Comparison of ENCODE assay signal across 13 cellular contexts in the genomic region with DNA sequence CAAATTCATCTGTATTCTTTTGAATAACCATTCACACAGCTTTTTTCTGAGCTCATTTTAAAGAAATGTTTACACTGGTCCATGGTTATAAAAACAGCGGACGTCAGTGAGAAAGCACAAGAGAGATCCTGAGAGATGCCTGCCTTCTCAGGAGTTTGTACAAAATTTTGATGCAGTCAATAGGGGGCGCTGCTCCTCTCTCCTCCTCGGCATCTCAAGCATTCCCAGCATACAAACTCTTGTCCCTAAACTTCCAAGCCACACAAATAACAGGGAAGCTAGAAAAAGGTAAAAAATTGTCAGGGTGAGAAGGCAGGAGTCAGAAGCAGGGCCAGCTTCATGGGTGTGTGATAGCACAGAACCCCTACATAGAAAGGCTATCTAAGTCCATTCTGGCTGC. TPM values are rescaled to one million over a fixed set of nuclear protein-coding genes. Genes with fewer than 3 reads are reported as not detected.
DNase-seq lines count a peak whose midpoint lies in the region; ATAC-seq, FAIRE-seq and TF ChIP-seq lines count a peak whose summit lies in the region.
"Had no signal": no experiment of that assay in that cellular context is flagged by ENCODE, and none has a peak within 500 bp of the region (broad histone marks: within the 10 kb centered on the region; RNA-seq: fewer than 3 reads in every experiment).

No MANE protein-coding gene starts in this region.

- no peak overlapping the region for H2BK5ac ChIP-seq in IMR-90 (ENCODE audit: low read depth, low read length, poor library complexity, severe bottlenecking)
- H2BK5ac ChIP-seq in mesendoderm (ENCODE audit: low read length) = no peak overlapping the region

- H3K27me3 ChIP-seq in IMR-90 (ENCODE audit: control insufficient read depth, insufficient read depth, low read length) (no peaks in the 10 kb centered on the region), bronchial epithelial cell (ENCODE audit: control insufficient read depth, insufficient read depth, low read length) (no peaks in the 10 kb centered on the region), mesendoderm (ENCODE audit: insufficient read depth, low read length, poor library complexity) (no peaks in the 10 kb centered on the region)
- H3K27me3 ChIP-seq: esophagus squamous epithelium had no signal

- H3K9ac ChIP-seq in IMR-90 (ENCODE audit: low read depth, low read length) (no peak overlapping the region), mesendoderm (ENCODE audit: low read length) (no peak overlapping the region)

- DNase-seq in EH (ENCODE audit: low read depth) (peak; percentile 9), IMR-90 (no peak), bronchial epithelial cell (ENCODE audit: low read depth) (no peak), mesendoderm (peak; percentile 68), GM03348 (ENCODE audit: low spot score) (no peak), RCC 7860 (ENCODE audit: low spot score) (no peak), NCI-H524 treated with DMSO at 0.1 percent for 48 hours (lab: John Stamatoyannopoulos, UW) (no peak)
- DNase-seq: activated gamma-delta T cell treated with Interleukin-2 at 50 U/mL for 16 hours, esophagus squamous epithelium, NCI-H1436, T-helper 2 cell had no signal

- 0 out of 2 replicates have a peak, but pooled peaks have one; percentile 19 for TF ChIP-seq CTCF in IMR-90 (conservative IDR thresholded peaks at IDR 0.05; ENCODE audit: low read depth, low read length)
- TF ChIP-seq CTCF in bronchial epithelial cell (IDR thresholded peaks at IDR 0.05; ENCODE audit: insufficient read depth, low read length, severe bottlenecking) = peak; percentile 43

- TF ChIP-seq POLR2A in IMR-90 (IDR thresholded peaks at IDR 0.05; ENCODE audit: low read depth, low read length) = no peak

- CTCF ChIA-PET in IMR-90 (lab: Yijun Ruan, JAX) = interaction anchor here (0.5 to 1.2 kb wide), 3 partner anchors 16 to 144 kb away, joined by 3 to 5 read pairs (median 4); no protein-coding TSS in a partner anchor

- H3K9me3 ChIP-seq in IMR-90 (ENCODE audit: control insufficient read depth, insufficient read depth, low read length) = no peaks in the 10 kb centered on the region
- H3K9me3 ChIP-seq: esophagus squamous epithelium had no signal

- H3K56ac ChIP-seq in IMR-90 (ENCODE audit: extremely low read depth, insufficient read depth, low read length) = no peak overlapping the region
- H3K56ac ChIP-seq in mesendoderm (ENCODE audit: low read length) = no peak overlapping the region

- no peak overlapping the region for H4K5ac ChIP-seq in IMR-90 (ENCODE audit: low read depth, low read length)
- no peak overlapping the region for H4K5ac ChIP-seq in mesendoderm (ENCODE audit: low read length)

- no peak for FAIRE-seq in bronchial epithelial cell (lab: Jason Lieb, UNC)
- no peak for FAIRE-seq in RCC 7860 (lab: Jason Lieb, UNC)

- H3K18ac ChIP-seq in IMR-90 (ENCODE audit: low read depth, low read length) = no peak overlapping the region
- H3K18ac ChIP-seq in mesendoderm (ENCODE audit: low read length) = no peak overlapping the region

- H3K23ac ChIP-seq in IMR-90 (ENCODE audit: low read depth, low read length) = no peak overlapping the region
- H3K23ac ChIP-seq in mesendoderm (ENCODE audit: low read length) = no peak overlapping the region

- H3K9me1 ChIP-seq in IMR-90 (ENCODE audit: insufficient read depth, low read length) = no peaks in the 10 kb centered on the region

- WGBS in IMR-90 (ENCODE audit: extremely low coverage in 2 of 2, insufficient read length in 1 of 2), 2 experiments = no CpG with 5 or more reads among the region's 4 CpGs
- WGBS in mesendoderm (ENCODE audit: extremely low coverage, insufficient coverage, low lambda C conversion rate) = no CpG with 5 or more reads among the region's 4 CpGs

- POLR2A ChIA-PET in IMR-90 (lab: Charles Lee; ENCODE audit: unreplicated experiment) = interaction anchor here (0.5 kb wide), 1 partner anchor 32 kb away, joined by 5 read pairs; no protein-coding TSS in a partner anchor

- H3K27ac ChIP-seq in IMR-90 (ENCODE audit: insufficient read depth, low read length) = no peak overlapping the region
- H3K27ac ChIP-seq in mesendoderm (ENCODE audit: low read depth, low read length) = no peak overlapping the region
- H3K27ac ChIP-seq: esophagus squamous epithelium had no signal

- H3K4me2 ChIP-seq in IMR-90 (ENCODE audit: low read depth, low read length) (no peak overlapping the region), mesendoderm (ENCODE audit: low read length) (no peak overlapping the region)

- BruUV-seq in IMR-90 (replicated peaks; lab: Mats Ljungman, UMichigan) = no TSS peak

- no peak overlapping the region for H4K8ac ChIP-seq in IMR-90 (ENCODE audit: low read depth in 2 of 2, low read length in 2 of 2)
- H4K8ac ChIP-seq in mesendoderm (ENCODE audit: low read depth, low read length) = no peak overlapping the region

- H3K4me3 ChIP-seq in IMR-90 (ENCODE audit: insufficient read depth, low read depth, low read length) = no peak overlapping the region
- no peak overlapping the region for H3K4me3 ChIP-seq in bronchial epithelial cell (ENCODE audit: low read depth, low read length)
- H3K4me3 ChIP-seq in mesendoderm (ENCODE audit: low read length) = no peak overlapping the region
- H3K4me3 ChIP-seq: esophagus squamous epithelium had no signal

- H3K79me2 ChIP-seq in mesendoderm (ENCODE audit: control insufficient read depth, insufficient read depth, low read length) = no peaks in the 10 kb centered on the region

- ATAC-seq in IMR-90 (ENCODE audit: low read depth) (no peak), GM18517 (IDR thresholded peaks at IDR 0.05; ENCODE audit: unreplicated experiment) (no peak)
- ATAC-seq: natural killer cell treated with Interleukin-12 subunit alpha and Interleukin-12 subunit beta and Interleukin-15 and Interleukin-18, amount 100 ng/mL, for 72 hours had no signal

- H3K4me1 ChIP-seq in IMR-90 (ENCODE audit: control insufficient read depth, insufficient read depth, low read length) (no peaks in the 10 kb centered on the region), mesendoderm (ENCODE audit: control insufficient read depth, low read depth, low read length) (no peaks in the 10 kb centered on the region)

- intact Hi-C loops in IMR-90 (cut with micrococcal nuclease) = no loop called here

- H4K91ac ChIP-seq in IMR-90 (ENCODE audit: insufficient read depth, low read depth, low read length) = no peak overlapping the region

- H2AFZ ChIP-seq in IMR-90 (replicated peaks; ENCODE audit: low read length, poor library complexity) = no peak overlapping the region

- H3K14ac ChIP-seq in IMR-90 (replicated peaks; ENCODE audit: low read depth, low read length) = no peak overlapping the region

- H2AK9ac ChIP-seq in IMR-90 (replicated peaks; ENCODE audit: low read depth, low read length, poor library complexity) = no peak overlapping the region

- H3K36me3 ChIP-seq in IMR-90 (ENCODE audit: control insufficient read depth, insufficient read depth, low read length) (no peaks in the 10 kb centered on the region), bronchial epithelial cell (ENCODE audit: control insufficient read depth, insufficient read depth, low read length) (no peaks in the 10 kb centered on the region), mesendoderm (ENCODE audit: control insufficient read depth, insufficient read depth, low read length) (no peaks in the 10 kb centered on the region)
- H3K36me3 ChIP-seq: esophagus squamous epithelium had no signal

- dilution Hi-C loops in IMR-90 (cut with HindIII; ENCODE audit: low sequenced_read_pairs, unreplicated experiment) = no loop called here

- H3K4ac ChIP-seq in IMR-90 (ENCODE audit: low read depth, low read length) (no peak overlapping the region), mesendoderm (ENCODE audit: low read depth, low read length) (no peak overlapping the region)

- TF ChIP-seq RAD21 in IMR-90 (IDR thresholded peaks at IDR 0.05; ENCODE audit: low read length) = no peak

- no peaks in the 10 kb centered on the region for H4K20me1 ChIP-seq in IMR-90 (ENCODE audit: insufficient read depth, low read length)

- H2BK15ac ChIP-seq in IMR-90 (ENCODE audit: low read depth, low read length) (no peak overlapping the region), mesendoderm (replicated peaks; ENCODE audit: low read depth) (no peak overlapping the region)

- in situ Hi-C loops in IMR-90 (cut with MboI; ENCODE audit: low sequenced_read_pairs) = no loop called here

- no peak overlapping the region for H2AK5ac ChIP-seq in IMR-90 (ENCODE audit: low read depth, low read length)
- H2AK5ac ChIP-seq in mesendoderm (ENCODE audit: low read length) = no peak overlapping the region

- H2BK120ac ChIP-seq in IMR-90 (ENCODE audit: low read depth, low read length) = no peak overlapping the region
- H2BK120ac ChIP-seq in mesendoderm (ENCODE audit: low read depth, low read length) = no peak overlapping the region

- H3K79me1 ChIP-seq in IMR-90 (ENCODE audit: low read depth in 1 of 2, low read length in 2 of 2) = no peaks in the 10 kb centered on the region
- H3K79me1 ChIP-seq in mesendoderm (ENCODE audit: low read length) = no peaks in the 10 kb centered on the region

- no peak overlapping the region for H2BK20ac ChIP-seq in IMR-90 (ENCODE audit: low read depth, low read length)

TF ChIP-seq in IMR-90, 13 proteins besides CTCF, POLR2A, EP300 and RAD21 (continues in another document):
- TF ChIP-seq MAZ (IDR thresholded peaks at IDR 0.05; ENCODE audit: borderline replicate concordance, low read depth, low read length) = no peak
- TF ChIP-seq MXI1 (IDR thresholded peaks at IDR 0.05; ENCODE audit: borderline replicate concordance, low read depth, low read length) = no peak
- TF ChIP-seq, protein P1, sequence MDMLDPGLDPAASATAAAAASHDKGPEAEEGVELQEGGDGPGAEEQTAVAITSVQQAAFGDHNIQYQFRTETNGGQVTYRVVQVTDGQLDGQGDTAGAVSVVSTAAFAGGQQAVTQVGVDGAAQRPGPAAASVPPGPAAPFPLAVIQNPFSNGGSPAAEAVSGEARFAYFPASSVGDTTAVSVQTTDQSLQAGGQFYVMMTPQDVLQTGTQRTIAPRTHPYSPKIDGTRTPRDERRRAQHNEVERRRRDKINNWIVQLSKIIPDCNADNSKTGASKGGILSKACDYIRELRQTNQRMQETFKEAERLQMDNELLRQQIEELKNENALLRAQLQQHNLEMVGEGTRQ (IDR thresholded peaks at IDR 0.05; ENCODE audit: low read depth, low read length) = no peak
- no peak for TF ChIP-seq NFE2L2 (IDR thresholded peaks at IDR 0.05; ENCODE audit: low read depth, low read length)
- TF ChIP-seq CEBPB (IDR thresholded peaks at IDR 0.05; ENCODE audit: low read depth, low read length) = no peak
- TF ChIP-seq FOS (IDR thresholded peaks at IDR 0.05; ENCODE audit: low read depth, low read length) = no peak
- TF ChIP-seq RFX5 (IDR thresholded peaks at IDR 0.05; ENCODE audit: low read depth, low read length) = no peak
- TF ChIP-seq SMC3 (IDR thresholded peaks at IDR 0.05; ENCODE audit: low read depth, low read length) = no peak
- TF ChIP-seq CHD1 (IDR thresholded peaks at IDR 0.05; ENCODE audit: low read depth, low read length) = no peak

RNA-seq across cellular contexts. Expression of gene CCDC152, which starts 11.2 kb away (rescaled TPM):
- total RNA-seq in IMR-90 (2012; rRNA removed) (0.90 and 1.9 TPM in 2 replicates), bronchial epithelial cell (under 0.01 and 0.38 TPM in 2 replicates)
- 0.57 and 0.87 TPM in 2 replicates for polyA plus RNA-seq in IMR-90 (2012; rRNA removed)
- polyA plus RNA-seq in IMR-90 (2012; cell fraction: cytosol; rRNA removed) = 0.13 and 0.15 TPM in 2 replicates
- 0.07 and 0.28 TPM in 2 replicates for polyA plus RNA-seq in IMR-90 (2012; cell fraction: nucleus; rRNA removed; ENCODE audit: low replicate concordance)
- polyA plus RNA-seq in mesendoderm (2013, experiment 1 of 2) = 8.2 TPM
- polyA plus RNA-seq in mesendoderm (2013, experiment 2 of 2) = 8.8 TPM

Comparison
In these comparisons a context has a peak if more than half of its experiments do, and no peak if none do; other contexts are left out.
1. DNase-seq: peak in EH (single experiment) and mesendoderm (single experiment); none in IMR-90 (single experiment), bronchial epithelial cell (single experiment), GM03348 (single experiment), RCC 7860 (single experiment) and NCI-H524 treated with DMSO at 0.1 percent for 48 hours (single experiment).